ENCODE assay signal across 8 cellular contexts in the genomic region with DNA sequence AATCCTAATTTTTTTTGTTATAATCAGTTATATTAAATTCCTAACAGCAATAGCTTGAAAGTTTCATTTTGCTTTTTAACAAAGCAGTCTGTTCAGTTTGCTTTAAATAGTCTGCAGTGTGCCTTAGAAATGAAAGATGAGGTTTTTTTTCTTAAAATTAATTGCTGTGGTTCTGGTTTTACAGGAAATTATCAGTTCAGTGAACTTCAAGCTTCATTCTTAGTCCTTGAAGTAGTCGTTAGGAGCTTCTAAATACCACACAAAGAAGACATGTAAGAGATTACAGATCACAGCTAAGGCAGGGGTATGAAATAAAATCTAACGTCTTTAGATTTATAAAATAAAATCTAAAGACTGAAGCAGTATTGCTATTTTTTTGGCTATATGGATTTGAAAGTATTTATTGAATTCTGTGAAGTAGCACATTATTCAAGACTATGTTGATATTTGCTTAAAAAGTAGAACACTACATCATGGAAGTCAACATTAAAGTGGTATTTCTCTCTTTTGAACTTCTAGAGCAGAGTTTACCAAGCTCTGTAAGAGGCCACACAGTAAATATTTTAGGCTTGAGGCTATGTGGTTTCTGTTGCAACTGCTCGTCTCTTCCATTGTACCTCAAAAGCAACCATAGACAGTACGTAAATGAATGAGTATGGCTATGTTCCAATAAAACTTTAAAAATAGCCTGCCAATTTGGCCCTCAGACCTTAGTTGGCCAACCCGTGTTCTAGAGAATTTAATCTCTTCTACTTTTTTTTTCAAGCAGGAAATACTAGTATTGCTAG. TPM values are rescaled to one million over a fixed set of nuclear protein-coding genes. Genes with fewer than 3 reads are reported as not detected.
DNase-seq lines count a peak whose midpoint lies in the region; ATAC-seq and TF ChIP-seq lines count a peak whose summit lies in the region.

No MANE protein-coding gene starts in this region.

- no peaks in the 10 kb centered on the region for H3K9me3 Mint-ChIP-seq in chondrocyte (ENCODE audit: low read depth)

- H3K4me3 ChIP-seq in NB4 (ENCODE audit: low read depth, low read length) (peak overlapping the region; percentile 29), osteoblast (ENCODE audit: insufficient read depth, low read length) (no peak overlapping the region)

- TF ChIP-seq CTCF in NB4 (IDR thresholded peaks at IDR 0.05; ENCODE audit: low read depth, low read length), result no peak
- TF ChIP-seq CTCF in chondrocyte (IDR thresholded peaks at IDR 0.05), result no peak
- TF ChIP-seq CTCF in osteoblast (IDR thresholded peaks at IDR 0.05; ENCODE audit: extremely low read depth, low read depth, low read length), result no peak

- H3K36me3 ChIP-seq in osteoblast (ENCODE audit: insufficient read depth, low read length), result no peaks in the 10 kb centered on the region

- H3K4me3 Mint-ChIP-seq in chondrocyte (ENCODE audit: unreplicated experiment), result no peak overlapping the region

- peak overlapping the region; percentile 33 for H3K27ac ChIP-seq in osteoblast (ENCODE audit: low read depth, low read length)

- peaks cover 6% of the 10 kb centered on the region for H3K36me3 Mint-ChIP-seq in chondrocyte (ENCODE audit: low read depth)

- H4K20me1 ChIP-seq in osteoblast (ENCODE audit: insufficient read depth, low read length), result no peaks in the 10 kb centered on the region

- peaks cover 31% of the 10 kb centered on the region for H3K79me2 ChIP-seq in osteoblast (ENCODE audit: insufficient read depth, low read length)

- peaks cover 27% of the 10 kb centered on the region for H3K4me1 Mint-ChIP-seq in chondrocyte (ENCODE audit: low read depth)

- DNase-seq in GM03348 (ENCODE audit: low spot score), result peak; percentile 56
- peak; percentile 90 for DNase-seq in NB4 (ENCODE audit: low read depth)
- no peak for DNase-seq in chondrocyte (ENCODE audit: low spot score)
- peak; percentile 23 for DNase-seq in osteoblast (ENCODE audit: insufficient read length, low spot score, missing footprints)
- no peak for DNase-seq in NCI-H2171 treated with DMSO at 0.1 percent for 48 hours (lab: John Stamatoyannopoulos, UW)
- DNase-seq in activated CD4-positive, CD25-positive, alpha-beta regulatory T cell treated with anti-CD3 and anti-CD28 coated beads, Interleukin-2, amount 50 U/mL, for 72 hours, result no peak
- no peak for DNase-seq in stimulated activated CD8-positive, alpha-beta memory T cell treated with anti-CD3 and anti-CD28 coated beads, Interleukin-4, amount 100 ng/mL, for 48 hours

- H2AFZ ChIP-seq in osteoblast (ENCODE audit: low read length), result no peak overlapping the region

- peak; percentile 43 for ATAC-seq in GM21825 (IDR thresholded peaks at IDR 0.05; ENCODE audit: unreplicated experiment)

- no peaks in the 10 kb centered on the region for H3K27me3 Mint-ChIP-seq in chondrocyte (ENCODE audit: low read depth)

- peaks cover 11% of the 10 kb centered on the region for H3K4me1 ChIP-seq in osteoblast (ENCODE audit: insufficient read depth, low read length)

- H3K27ac Mint-ChIP-seq in chondrocyte (ENCODE audit: unreplicated experiment), result peak overlapping the region; percentile 80

- no peaks in the 10 kb centered on the region for H3K27me3 ChIP-seq in osteoblast (ENCODE audit: insufficient read depth, low read length)

- no peak for TF ChIP-seq POLR2A in NB4 (IDR thresholded peaks at IDR 0.05; ENCODE audit: extremely low read depth, insufficient read length)

- H3K4me2 ChIP-seq in osteoblast (ENCODE audit: insufficient read depth, low read length), result peak overlapping the region; percentile 33

- no peaks in the 10 kb centered on the region for H3K9me3 ChIP-seq in osteoblast (ENCODE audit: low read depth, low read length)

RNA-seq across cellular contexts. Expression of a gene that starts 7.9 kb away (rescaled TPM):
- total RNA-seq in chondrocyte (13.3 to 18.6 TPM (median 16.4 TPM) in 3 replicates), osteoblast (14.5 and 19.2 TPM in 2 replicates)

Comparison
In these comparisons a context has a peak if more than half of its experiments do, and no peak if none do; other contexts are left out.
1. DNase-seq: peak in GM03348 (single experiment), NB4 (single experiment) and osteoblast (single experiment); none in chondrocyte (single experiment), NCI-H2171 treated with DMSO at 0.1 percent for 48 hours (single experiment), activated CD4-positive, CD25-positive, alpha-beta regulatory T cell treated with anti-CD3 and anti-CD28 coated beads, Interleukin-2, amount 50 U/mL, for 72 hours (single experiment) and stimulated activated CD8-positive, alpha-beta memory T cell treated with anti-CD3 and anti-CD28 coated beads, Interleukin-4, amount 100 ng/mL, for 48 hours (single experiment).